ENCODE assay signal across 10 cellular contexts in the genomic region with DNA sequence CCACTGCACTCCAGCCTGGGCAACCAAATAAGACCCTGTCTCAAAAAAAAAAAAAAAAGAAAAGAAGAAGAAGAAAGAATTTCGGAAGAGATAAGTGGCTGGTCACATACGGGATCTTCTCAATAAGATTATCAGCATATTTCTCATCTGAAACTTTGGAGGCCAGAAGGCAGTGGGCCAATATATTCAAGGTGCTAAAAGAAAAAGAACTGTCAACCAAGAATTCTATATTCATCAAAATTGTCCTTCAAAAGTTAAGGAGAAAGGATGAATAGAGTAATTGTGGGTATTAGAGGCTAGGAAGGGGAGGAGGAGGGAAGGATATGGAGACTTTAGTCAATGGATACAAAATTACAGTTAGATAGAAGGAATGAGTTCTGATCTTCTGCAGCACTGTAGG.
"Had no signal": no experiment of that assay in that cellular context is flagged by ENCODE, and none has a peak within 500 bp of the region (broad histone marks: within the 10 kb centered on the region; RNA-seq: fewer than 3 reads in every experiment).

No MANE protein-coding gene starts in this region.

- H3K4me3 ChIP-seq: GM23248, GM23338, HAP-1 had no signal

- H3K9me3 ChIP-seq: HAP-1 had no signal

- FAIRE-seq: H1, H54 had no signal

- H2AFZ ChIP-seq: GM23248, GM23338 had no signal

- H3K4me1 ChIP-seq: HAP-1 had no signal

- H3K4me2 ChIP-seq: GM23338 had no signal

- H3K27ac ChIP-seq: GM23248 had no signal

- DNase-seq: GM23248, GOT3, H7, HCEC 1CT, HFFc6 had no signal

- H3K36me3 ChIP-seq: HAP-1 had no signal

- ATAC-seq: GM23338, HCT116 had no signal

- H3K9ac ChIP-seq: GM23248 had no signal
